1 cellular context compared by ENCODE assay signal in the genomic region with DNA sequence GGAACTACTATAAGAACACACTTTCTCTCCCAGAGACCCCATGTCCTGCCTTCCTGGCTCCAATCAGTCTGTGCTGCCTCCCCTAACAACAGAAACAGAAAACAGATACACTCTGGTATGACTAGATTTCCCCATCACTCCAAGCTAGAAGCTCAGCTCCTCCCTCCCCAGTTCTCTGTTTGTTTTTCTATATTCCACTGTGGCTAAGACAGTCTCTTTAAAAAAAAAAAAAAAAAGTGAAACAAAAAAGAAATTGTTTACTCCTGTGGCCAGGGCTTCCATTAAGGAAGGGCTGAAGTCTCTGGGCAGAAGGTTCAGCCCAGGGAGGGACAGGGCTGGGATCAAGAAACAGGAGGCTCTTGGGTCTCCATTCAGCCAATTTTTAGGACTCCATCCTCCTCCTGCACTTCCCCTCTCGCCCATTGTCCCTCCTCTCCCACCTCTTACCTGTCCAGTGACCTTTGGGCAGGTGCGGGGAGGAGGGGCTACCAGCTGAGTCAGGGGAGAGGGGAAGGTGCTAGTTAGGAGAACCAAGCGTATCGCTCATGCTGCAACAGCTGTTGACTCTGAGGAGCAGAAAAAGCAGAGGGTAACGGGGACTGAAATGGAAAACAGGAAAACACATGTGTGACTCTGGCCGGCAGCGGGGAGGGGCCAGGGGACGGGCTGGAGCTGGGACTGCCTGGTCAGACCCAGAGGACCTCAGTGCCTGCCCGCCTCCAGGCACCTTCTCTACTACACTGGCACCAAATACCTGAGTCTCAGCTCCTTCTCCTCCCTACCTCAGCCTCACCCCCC.
TF ChIP-seq lines count a peak whose summit lies in the region.

No MANE protein-coding gene starts in this region.

TF ChIP-seq in endothelial cell of umbilical vein, 7 proteins besides CTCF, POLR2A, EP300 and RAD21:
- TF ChIP-seq POLR2AphosphoS5 (IDR thresholded peaks at IDR 0.05; ENCODE audit: insufficient read depth, low read depth, low read length) = peak; percentile 47
- TF ChIP-seq FOS (IDR thresholded peaks at IDR 0.05; ENCODE audit: borderline replicate concordance, insufficient read depth, low read length) = no peak
- no peak for TF ChIP-seq EZH2 (IDR thresholded peaks at IDR 0.05; ENCODE audit: borderline replicate concordance, low read depth, low read length, severe bottlenecking)
- TF ChIP-seq MYC (IDR thresholded peaks at IDR 0.05; ENCODE audit: low read depth, low read length) = no peak
